ENCODE assay signal across 29 cellular contexts in genomic region chr17:45992904-45993303, GRCh38. TPM values are rescaled to one million over a fixed set of nuclear protein-coding genes. Genes with fewer than 3 reads are reported as not detected.
"Had no signal": no experiment of that assay in that cellular context is flagged by ENCODE, and none has a peak within 500 bp of the region (broad histone marks: within the 10 kb centered on the region; RNA-seq: fewer than 3 reads in every experiment).

No MANE protein-coding gene starts in this region.

- H3K4me1 Mint-ChIP-seq: activated B cell treated with CpG ODN at 0.5 μM for 24 hours; activated CD4-positive, alpha-beta T cell treated with anti-CD3 and anti-CD28 coated beads for 36 hours; activated T-helper 17 cell treated with anti-CD3 and anti-CD28 coated beads, Interleukin-2, amount 50 U/mL, for 72 hours had no signal

- ATAC-seq: activated CD4-positive, alpha-beta T cell treated with anti-CD3 and anti-CD28 coated beads for 36 hours; activated naive CD4-positive, alpha-beta T cell treated with anti-CD3 and anti-CD28 coated beads, Interleukin-2, amount 50 U/mL, for 72 hours; activated T-helper 17 cell treated with anti-CD3 and anti-CD28 coated beads, Interleukin-2, amount 50 U/mL, for 72 hours; esophagus mucosa had no signal

- H3K27me3 Mint-ChIP-seq: activated CD4-positive, alpha-beta T cell treated with anti-CD3 and anti-CD28 coated beads for 36 hours; activated T-cell treated with anti-CD3 and anti-CD28 coated beads, Interleukin-2, amount 50 U/mL, for 24 hours; activated T-helper 17 cell treated with anti-CD3 and anti-CD28 coated beads, Interleukin-2, amount 50 U/mL, for 72 hours had no signal

- H3K27ac Mint-ChIP-seq: activated B cell treated with CpG ODN at 0.5 μM for 24 hours; activated CD4-positive, alpha-beta T cell treated with anti-CD3 and anti-CD28 coated beads for 36 hours; activated naive CD4-positive, alpha-beta T cell treated with anti-CD3 and anti-CD28 coated beads, Interleukin-2, amount 50 U/mL, for 72 hours; activated T-cell treated with anti-CD3 and anti-CD28 coated beads, Interleukin-2, amount 50 U/mL, for 24 hours; activated T-helper 17 cell treated with anti-CD3 and anti-CD28 coated beads, Interleukin-2, amount 50 U/mL, for 72 hours; nephron progenitor cell had no signal

- H3K27ac ChIP-seq: ascending aorta, hepatocyte, thyroid gland had no signal

- H3K4me3 Mint-ChIP-seq: activated B cell treated with CpG ODN at 0.5 μM for 24 hours; activated CD4-positive, alpha-beta T cell treated with anti-CD3 and anti-CD28 coated beads for 36 hours; activated T-cell treated with anti-CD3 and anti-CD28 coated beads, Interleukin-2, amount 50 U/mL, for 24 hours; activated T-helper 17 cell treated with anti-CD3 and anti-CD28 coated beads, Interleukin-2, amount 50 U/mL, for 72 hours; nephron progenitor cell had no signal

- H3K9me3 Mint-ChIP-seq: activated B cell treated with CpG ODN at 0.5 μM for 24 hours; activated naive CD4-positive, alpha-beta T cell treated with anti-CD3 and anti-CD28 coated beads, Interleukin-2, amount 50 U/mL, for 72 hours; activated T-cell treated with anti-CD3 and anti-CD28 coated beads, Interleukin-2, amount 50 U/mL, for 24 hours; activated T-helper 17 cell treated with anti-CD3 and anti-CD28 coated beads, Interleukin-2, amount 50 U/mL, for 72 hours had no signal

- H3K36me3 Mint-ChIP-seq: activated naive CD4-positive, alpha-beta T cell treated with anti-CD3 and anti-CD28 coated beads, Interleukin-2, amount 50 U/mL, for 72 hours had no signal

- H3K27me3 ChIP-seq: ascending aorta, hepatocyte, thyroid gland had no signal

- DNase-seq: activated B cell treated with CpG ODN at 0.5 μM for 24 hours; activated CD4-positive, alpha-beta T cell treated with anti-CD3 and anti-CD28 coated beads for 36 hours; activated CD4-positive, alpha-beta T cell treated with anti-CD3 and anti-CD28 coated beads, Interleukin-2, amount 50 U/mL, for 4 hours; activated CD8-positive, alpha-beta memory T cell treated with anti-CD3 and anti-CD28 coated beads for 24 hours; activated CD8-positive, alpha-beta memory T cell treated with anti-CD3 and anti-CD28 coated beads, Interleukin-2, amount 50 U/mL, for 4 hours; activated T-cell treated with anti-CD3 and anti-CD28 coated beads, Interleukin-2, amount 50 U/mL, for 24 hours; central memory CD4-positive, alpha-beta T cell; dermis blood vessel endothelial cell; effector memory CD4-positive, alpha-beta T cell; foreskin melanocyte; mesenchymal stem cell; nephron progenitor cell; occipital lobe; stimulated activated CD4-positive, alpha-beta T cell treated with anti-CD3 and anti-CD28 coated beads, Interleukin-4, amount 100 ng/mL, for 24 hours; stimulated activated naive CD4-positive, alpha-beta T cell treated with Interleukin-2 at 50 U/mL for 16 hours; T-helper 1 cell; T-helper 9 cell; thyroid gland had no signal

- H3K4me3 ChIP-seq: ascending aorta, hepatocyte, thyroid gland had no signal

RNA-seq across cellular contexts. Expression of gene STH, which starts 6.1 kb away (rescaled TPM):
- total RNA-seq: activated B cell treated with CpG ODN at 0.5 μM for 24 hours; activated CD4-positive, alpha-beta T cell treated with anti-CD3 and anti-CD28 coated beads for 36 hours; activated naive CD4-positive, alpha-beta T cell treated with anti-CD3 and anti-CD28 coated beads, Interleukin-2, amount 50 U/mL, for 72 hours; activated T-helper 17 cell treated with anti-CD3 and anti-CD28 coated beads, Interleukin-2, amount 50 U/mL, for 72 hours; ascending aorta; dermis blood vessel endothelial cell; endothelial cell of umbilical vein; esophagus mucosa; hepatocyte; liver; mononuclear cell; renal cortical epithelial cell; thyroid gland; ureter had no signal
- polyA plus RNA-seq: adipose tissue, endothelial cell of umbilical vein, hepatocyte, liver had no signal
